25 cellular contexts compared by ENCODE assay signal in genomic region chr10:9126728-9127127, GRCh38.
DNase-seq lines count a peak whose midpoint lies in the region; ATAC-seq, FAIRE-seq and TF ChIP-seq lines count a peak whose summit lies in the region.
"Had no signal": no experiment of that assay in that cellular context is flagged by ENCODE, and none has a peak within 500 bp of the region (broad histone marks: within the 10 kb centered on the region; RNA-seq: fewer than 3 reads in every experiment).

No MANE protein-coding gene starts in this region.

- no peaks in the 10 kb centered on the region for H3F3A ChIP-seq in MM.1S (ENCODE audit: insufficient read depth, low read length)

- no peak overlapping the region for H2AFZ ChIP-seq in DND-41 (ENCODE audit: low read depth, low read length)
- no peak overlapping the region for H2AFZ ChIP-seq in MM.1S (ENCODE audit: low read length)

- 44 to 61% methylated on average over 4 of the region's 4 CpGs for WGBS in pancreas, 2 donors
- 55 to 78% (median 67%) methylated on average over 4 of the region's 4 CpGs for WGBS in heart left ventricle, 4 donors

- H3K36me3 Mint-ChIP-seq in activated CD8-positive, alpha-beta T cell treated with anti-CD3 and anti-CD28 coated beads for 36 hours (ENCODE audit: low read depth), result no peaks in the 10 kb centered on the region
- no peaks in the 10 kb centered on the region for H3K36me3 Mint-ChIP-seq in activated CD8-positive, alpha-beta T cell treated with anti-CD3 and anti-CD28 coated beads, Interleukin-2, amount 10 ng/mL, durations not matched to agents 7 days and 5 days (ENCODE audit: low read depth)
- H3K36me3 Mint-ChIP-seq: CD8-positive, alpha-beta T cell had no signal

- POLR2A ChIA-PET in activated CD8-positive, alpha-beta T cell treated with anti-CD3 and anti-CD28 coated beads for 36 hours (lab: Charles Lee), result no interaction called here
- POLR2A ChIA-PET in activated CD8-positive, alpha-beta T cell treated with anti-CD3 and anti-CD28 coated beads, Interleukin-2, amount 10 ng/mL, durations not matched to agents 7 days and 5 days (lab: Charles Lee), result no interaction called here

- no peak overlapping the region for H3K4me3 Mint-ChIP-seq in activated CD8-positive, alpha-beta T cell treated with anti-CD3 and anti-CD28 coated beads for 36 hours
- no peak overlapping the region for H3K4me3 Mint-ChIP-seq in activated CD8-positive, alpha-beta T cell treated with anti-CD3 and anti-CD28 coated beads, Interleukin-2, amount 10 ng/mL, durations not matched to agents 7 days and 5 days
- H3K4me3 Mint-ChIP-seq: B cell; CD4-positive, alpha-beta T cell; CD8-positive, alpha-beta T cell had no signal

- no peak for TF ChIP-seq POLR2A in heart left ventricle (IDR thresholded peaks at IDR 0.05)

- intact Hi-C loops in activated CD8-positive, alpha-beta T cell treated with anti-CD3 and anti-CD28 coated beads for 36 hours (cut with micrococcal nuclease), result no loop called here
- intact Hi-C loops in pancreas (cut with DNase I) (no loop called here), heart left ventricle (cut with DNase I) (no loop called here)

- H3K4me2 ChIP-seq in DND-41 (ENCODE audit: insufficient read depth, low read length), result no peak overlapping the region
- H3K4me2 ChIP-seq in MM.1S (ENCODE audit: low read depth, low read length), result no peak overlapping the region
- H3K4me2 ChIP-seq: A549; BLaER1 treated with 17β-estradiol and CSF1 and Interleukin-3, amounts not matched to agents 10 nM and 100 nM had no signal

- H3K9me3 ChIP-seq in DND-41 (ENCODE audit: insufficient read depth, low read length, severe bottlenecking) (no peaks in the 10 kb centered on the region), MM.1S (replicated peaks; ENCODE audit: insufficient read depth, low read length) (no peaks in the 10 kb centered on the region), pancreas (no peaks in the 10 kb centered on the region), heart left ventricle (no peaks in the 10 kb centered on the region)
- H3K9me3 ChIP-seq: A549; BLaER1 treated with 17β-estradiol and CSF1 and Interleukin-3, amounts not matched to agents 10 nM and 100 nM; Caco-2 had no signal

- DNase-seq in activated CD8-positive, alpha-beta T cell treated with anti-CD3 and anti-CD28 coated beads for 36 hours, result peak; percentile 24
- DNase-seq in activated CD8-positive, alpha-beta T cell treated with anti-CD3 and anti-CD28 coated beads, Interleukin-2, amount 10 ng/mL, durations not matched to agents 7 days and 5 days, result no peak
- no peak for DNase-seq in DND-41
- DNase-seq in MM.1S, result peak; percentile 46
- peak; percentile 5 for DNase-seq in stimulated activated naive CD8-positive, alpha-beta T cell treated with anti-CD3 and anti-CD28 coated beads, Interleukin-15, Interleukin-2, amounts not matched to agents 100 U/mL and 50 U/mL, for 24 hours
- no peak for DNase-seq in pancreas
- DNase-seq in heart left ventricle, result no peak
- DNase-seq: AML-193; Caco-2; Calu3; CD4-positive, alpha-beta T cell; CD8-positive, alpha-beta T cell; DMS79 treated with DMSO at 0.1 percent for 48 hours; EL; GDM1 had no signal

- peaks cover 4% of the 10 kb centered on the region for H3K4me1 Mint-ChIP-seq in activated CD8-positive, alpha-beta T cell treated with anti-CD3 and anti-CD28 coated beads for 36 hours (ENCODE audit: low read depth)
- peaks cover 4% of the 10 kb centered on the region for H3K4me1 Mint-ChIP-seq in activated CD8-positive, alpha-beta T cell treated with anti-CD3 and anti-CD28 coated beads, Interleukin-2, amount 10 ng/mL, durations not matched to agents 7 days and 5 days (ENCODE audit: low read depth)
- H3K4me1 Mint-ChIP-seq: B cell had no signal

- H3K36me3 ChIP-seq in DND-41 (ENCODE audit: insufficient read depth, low read length) (no peaks in the 10 kb centered on the region), MM.1S (replicated peaks; ENCODE audit: insufficient read depth, low read length) (no peaks in the 10 kb centered on the region), pancreas (no peaks in the 10 kb centered on the region), heart left ventricle (no peaks in the 10 kb centered on the region)
- H3K36me3 ChIP-seq: BLaER1 treated with 17β-estradiol and CSF1 and Interleukin-3, amounts not matched to agents 10 nM and 100 nM had no signal

- TF ChIP-seq CTCF in activated CD8-positive, alpha-beta T cell treated with anti-CD3 and anti-CD28 coated beads for 36 hours (IDR thresholded peaks at IDR 0.05), result no peak
- TF ChIP-seq CTCF in DND-41 (IDR thresholded peaks at IDR 0.05; ENCODE audit: borderline replicate concordance, extremely low read depth, low read length, poor library complexity, severe bottlenecking) (no peak), MM.1S (IDR thresholded peaks at IDR 0.05; ENCODE audit: low read length) (no peak), pancreas (IDR thresholded peaks at IDR 0.05) (no peak), heart left ventricle (IDR thresholded peaks at IDR 0.05) (no peak)

- FAIRE-seq in pancreas (lab: Jason Lieb, UNC), result no peak
- FAIRE-seq: A549, D721Med, GM12878, GM12892, GM18507 had no signal

- H3K9me2 ChIP-seq in MM.1S (replicated peaks; ENCODE audit: insufficient read depth, low read length), result no peaks in the 10 kb centered on the region

- H3K4me1 ChIP-seq in DND-41 (ENCODE audit: insufficient read depth, low read length) (no peaks in the 10 kb centered on the region), MM.1S (ENCODE audit: low read length) (peaks cover 2% of the 10 kb centered on the region; the same call in 1 of the 2 replicates), pancreas (no peaks in the 10 kb centered on the region), heart left ventricle (no peaks in the 10 kb centered on the region)
- H3K4me1 ChIP-seq: A549; BLaER1 treated with 17β-estradiol and CSF1 and Interleukin-3, amounts not matched to agents 10 nM and 100 nM; Caco-2 had no signal

- CTCF ChIA-PET in activated CD8-positive, alpha-beta T cell treated with anti-CD3 and anti-CD28 coated beads for 36 hours (lab: Charles Lee), result interaction anchor here (0.8 to 2.4 kb wide), 3 partner anchors 8 to 23 kb away, joined by 3 to 6 read pairs (median 3); no protein-coding TSS in a partner anchor
- CTCF ChIA-PET in activated CD8-positive, alpha-beta T cell treated with anti-CD3 and anti-CD28 coated beads, Interleukin-2, amount 10 ng/mL, durations not matched to agents 7 days and 5 days (lab: Charles Lee), result interaction anchor here (0.6 kb wide), 1 partner anchor 82 kb away, joined by 3 read pairs; no protein-coding TSS in a partner anchor

- H3K27ac ChIP-seq in DND-41 (ENCODE audit: low read length) (no peak overlapping the region), MM.1S (ENCODE audit: low read length) (no peak overlapping the region), pancreas (no peak overlapping the region), heart left ventricle (no peak overlapping the region)
- H3K27ac ChIP-seq: 22Rv1; A549; BLaER1 treated with 17β-estradiol and CSF1 and Interleukin-3, amounts not matched to agents 10 nM and 100 nM; C4-2B had no signal

- H3K79me2 ChIP-seq in DND-41 (ENCODE audit: insufficient read depth, low read length) (no peaks in the 10 kb centered on the region), MM.1S (ENCODE audit: low read length) (no peaks in the 10 kb centered on the region)

- H3K4me3 ChIP-seq in DND-41 (ENCODE audit: low read depth in 1 of 2, low read length in 2 of 2), result no peak overlapping the region
- H3K4me3 ChIP-seq in MM.1S (ENCODE audit: low read length), result no peak overlapping the region
- H3K4me3 ChIP-seq in pancreas, result no peak overlapping the region
- H3K4me3 ChIP-seq in heart left ventricle, result no peak overlapping the region
- H3K4me3 ChIP-seq: A549; BLaER1 treated with 17β-estradiol and CSF1 and Interleukin-3, amounts not matched to agents 10 nM and 100 nM; GM12878 had no signal

- H3K27me3 ChIP-seq in DND-41 (ENCODE audit: insufficient read depth, low read length, poor library complexity) (no peaks in the 10 kb centered on the region), MM.1S (replicated peaks; ENCODE audit: insufficient read depth, low read length) (no peaks in the 10 kb centered on the region), pancreas (no peaks in the 10 kb centered on the region), heart left ventricle (peaks cover 0 to 3% (median 0%) of the 10 kb centered on the region in 9 donors)
- H3K27me3 ChIP-seq: BLaER1 treated with 17β-estradiol and CSF1 and Interleukin-3, amounts not matched to agents 10 nM and 100 nM had no signal

- no peaks in the 10 kb centered on the region for H3K9me3 Mint-ChIP-seq in activated CD8-positive, alpha-beta T cell treated with anti-CD3 and anti-CD28 coated beads for 36 hours
- H3K9me3 Mint-ChIP-seq in activated CD8-positive, alpha-beta T cell treated with anti-CD3 and anti-CD28 coated beads, Interleukin-2, amount 10 ng/mL, durations not matched to agents 7 days and 5 days (ENCODE audit: insufficient read depth), result no peaks in the 10 kb centered on the region

- no peaks in the 10 kb centered on the region for H4K20me1 ChIP-seq in DND-41 (ENCODE audit: insufficient read depth, low read length)
- no peaks in the 10 kb centered on the region for H4K20me1 ChIP-seq in MM.1S (ENCODE audit: insufficient read depth, low read length)
- H4K20me1 ChIP-seq: BLaER1 treated with 17β-estradiol and CSF1 and Interleukin-3, amounts not matched to agents 10 nM and 100 nM had no signal

- peak; percentile 39 for ATAC-seq in activated CD8-positive, alpha-beta T cell treated with anti-CD3 and anti-CD28 coated beads for 36 hours
- no peak for ATAC-seq in activated CD8-positive, alpha-beta T cell treated with anti-CD3 and anti-CD28 coated beads, Interleukin-2, amount 10 ng/mL, durations not matched to agents 7 days and 5 days
- ATAC-seq in DND-41 (ENCODE audit: insufficient read depth, low read depth), result peak; percentile 53; the same call in 2 of the 3 replicates
- ATAC-seq in stimulated activated naive CD8-positive, alpha-beta T cell treated with anti-CD3 and anti-CD28 coated beads, Interleukin-15, Interleukin-2, amounts not matched to agents 100 U/mL and 50 U/mL, for 24 hours, result no peak
- no peak for ATAC-seq in pancreas
- ATAC-seq in heart left ventricle, result no peak
- no peak for ATAC-seq in HG03139 (IDR thresholded peaks at IDR 0.05; ENCODE audit: unreplicated experiment)
- ATAC-seq: A549; CD8-positive, alpha-beta T cell; GM12878 had no signal

- no peaks in the 10 kb centered on the region for H3K27me3 Mint-ChIP-seq in activated CD8-positive, alpha-beta T cell treated with anti-CD3 and anti-CD28 coated beads for 36 hours
- no peaks in the 10 kb centered on the region for H3K27me3 Mint-ChIP-seq in activated CD8-positive, alpha-beta T cell treated with anti-CD3 and anti-CD28 coated beads, Interleukin-2, amount 10 ng/mL, durations not matched to agents 7 days and 5 days (ENCODE audit: low read depth)
- H3K27me3 Mint-ChIP-seq: B cell; CD4-positive, alpha-beta T cell had no signal

- H3K9ac ChIP-seq in DND-41 (ENCODE audit: low read depth, low read length) (no peak overlapping the region), MM.1S (ENCODE audit: low read length) (no peak overlapping the region)
- H3K9ac ChIP-seq: BLaER1 treated with 17β-estradiol and CSF1 and Interleukin-3, amounts not matched to agents 10 nM and 100 nM had no signal

- H3K27ac Mint-ChIP-seq in activated CD8-positive, alpha-beta T cell treated with anti-CD3 and anti-CD28 coated beads for 36 hours, result no peak overlapping the region
- H3K27ac Mint-ChIP-seq in activated CD8-positive, alpha-beta T cell treated with anti-CD3 and anti-CD28 coated beads, Interleukin-2, amount 10 ng/mL, durations not matched to agents 7 days and 5 days, result no peak overlapping the region
- H3K27ac Mint-ChIP-seq: B cell; CD4-positive, alpha-beta T cell; CD8-positive, alpha-beta T cell had no signal

Comparison
In these comparisons a context has a peak if more than half of its experiments do, and no peak if none do; other contexts are left out.
1. ATAC-seq: peak in activated CD8-positive, alpha-beta T cell treated with anti-CD3 and anti-CD28 coated beads for 36 hours (single experiment) and DND-41 (single experiment); none in activated CD8-positive, alpha-beta T cell treated with anti-CD3 and anti-CD28 coated beads, Interleukin-2, amount 10 ng/mL, durations not matched to agents 7 days and 5 days (single experiment), stimulated activated naive CD8-positive, alpha-beta T cell treated with anti-CD3 and anti-CD28 coated beads, Interleukin-15, Interleukin-2, amounts not matched to agents 100 U/mL and 50 U/mL, for 24 hours (single experiment), pancreas (0 of 4), heart left ventricle (0 of 4) and HG03139 (single experiment).
2. DNase-seq: peak in activated CD8-positive, alpha-beta T cell treated with anti-CD3 and anti-CD28 coated beads for 36 hours (single experiment), MM.1S (single experiment) and stimulated activated naive CD8-positive, alpha-beta T cell treated with anti-CD3 and anti-CD28 coated beads, Interleukin-15, Interleukin-2, amounts not matched to agents 100 U/mL and 50 U/mL, for 24 hours (single experiment); none in activated CD8-positive, alpha-beta T cell treated with anti-CD3 and anti-CD28 coated beads, Interleukin-2, amount 10 ng/mL, durations not matched to agents 7 days and 5 days (single experiment), DND-41 (single experiment), pancreas (0 of 6) and heart left ventricle (0 of 5).